10 cellular contexts compared by ENCODE assay signal in genomic region chr1:59595774-59596173, GRCh38.
DNase-seq lines count a peak whose midpoint lies in the region; ATAC-seq and TF ChIP-seq lines count a peak whose summit lies in the region.
"Had no signal": no experiment of that assay in that cellular context is flagged by ENCODE, and none has a peak within 500 bp of the region (broad histone marks: within the 10 kb centered on the region; RNA-seq: fewer than 3 reads in every experiment).

No MANE protein-coding gene starts in this region.

- H3K27ac ChIP-seq in PC-9 (peak overlapping the region; percentile 59), esophagus squamous epithelium (peak overlapping the region; percentile 51 to 77 (median 69)), right atrium auricular region (no peak overlapping the region)

- H4K20me1 ChIP-seq in PC-9 (ENCODE audit: insufficient read depth) = no peaks in the 10 kb centered on the region

- no peak for TF ChIP-seq CTCF in PC-9 (conservative IDR thresholded peaks at IDR 0.05)
- no peak for TF ChIP-seq CTCF in esophagus squamous epithelium (IDR thresholded peaks at IDR 0.05)
- no peak for TF ChIP-seq CTCF in lower leg skin (IDR thresholded peaks at IDR 0.05)
- no peak for TF ChIP-seq CTCF in right atrium auricular region (IDR thresholded peaks at IDR 0.05)

- POLR2A ChIA-PET in PC-9 (lab: Charles Lee; ENCODE audit: unreplicated experiment) = no interaction called here

- H3F3A ChIP-seq in PC-9 (ENCODE audit: insufficient read depth, low read depth) = no peaks in the 10 kb centered on the region

- BruUV-seq in PC-9 (replicated peaks; lab: Mats Ljungman, UMichigan) = no TSS peak

- ATAC-seq in HG02970 (IDR thresholded peaks at IDR 0.05; ENCODE audit: low FRiP score, unreplicated experiment) = no peak

- H3K4me1 ChIP-seq in PC-9 (replicated peaks; ENCODE audit: insufficient read depth) (peaks cover 14% of the 10 kb centered on the region), esophagus squamous epithelium (peaks cover 13 to 40% (median 20%) of the 10 kb centered on the region in 3 donors), right atrium auricular region (no peaks in the 10 kb centered on the region)

- H2AFZ ChIP-seq in PC-9 = no peak overlapping the region

- H3K9me2 ChIP-seq in PC-9 (ENCODE audit: insufficient read depth) = no peaks in the 10 kb centered on the region

- WGBS in esophagus squamous epithelium, 2 donors = 15 to 25% methylated on average over 3 of the region's 3 CpGs
- 34 to 39% methylated on average over 3 of the region's 3 CpGs for WGBS in lower leg skin, 2 donors

- TF ChIP-seq POLR2A in esophagus squamous epithelium (IDR thresholded peaks at IDR 0.05) (no peak), lower leg skin (IDR thresholded peaks at IDR 0.05) (no peak)

- H3K4me3 ChIP-seq in PC-9 (no peak overlapping the region), esophagus squamous epithelium (no peak overlapping the region), lower leg skin (ENCODE audit: low read depth, poor library complexity, severe bottlenecking) (no peak overlapping the region), right atrium auricular region (no peak overlapping the region)

- no peaks in the 10 kb centered on the region for H3K9me3 ChIP-seq in PC-9 (ENCODE audit: insufficient read depth, low read depth)
- H3K9me3 ChIP-seq in esophagus squamous epithelium = no peaks in the 10 kb centered on the region
- no peaks in the 10 kb centered on the region for H3K9me3 ChIP-seq in right atrium auricular region

- CTCF ChIA-PET in PC-9 (lab: Charles Lee) = no interaction called here

- H3K4me2 ChIP-seq in PC-9 = peak overlapping the region; percentile 16; the same call in 1 of the 2 replicates

- intact Hi-C loops in PC-9 (cut with micrococcal nuclease; ENCODE audit: unreplicated experiment) = no loop called here
- intact Hi-C loops in esophagus squamous epithelium (cut with DNase I) = no loop called here
- intact Hi-C loops in lower leg skin (cut with DNase I; ENCODE audit: low total_unique reads) = no loop called here

- peak; percentile 67 for DNase-seq in GM03348 (ENCODE audit: low spot score)
- peak in 1 of 2 experiments; percentile 48 for DNase-seq in PC-9
- no peak for DNase-seq in esophagus squamous epithelium (lab: John Stamatoyannopoulos, UW)
- peak; percentile 22 for DNase-seq in renal cortical epithelial cell (ENCODE audit: low read depth)
- DNase-seq in lower leg skin (ENCODE audit: low spot score in 2 of 2) = no peak
- DNase-seq in right atrium auricular region (ENCODE audit: low spot score) = no peak
- DNase-seq in DMS 273 treated with DMSO at 0.1 percent for 48 hours (lab: John Stamatoyannopoulos, UW) = no peak
- DNase-seq: central memory CD4-positive, alpha-beta T cell; NCI-H2171 had no signal

- H3K36me3 ChIP-seq in PC-9 (ENCODE audit: low read depth) = no peaks in the 10 kb centered on the region
- no peaks in the 10 kb centered on the region for H3K36me3 ChIP-seq in esophagus squamous epithelium
- no peaks in the 10 kb centered on the region for H3K36me3 ChIP-seq in right atrium auricular region

- no peaks in the 10 kb centered on the region for H3K79me2 ChIP-seq in PC-9 (ENCODE audit: low read depth)

- H3K27me3 ChIP-seq in PC-9 (ENCODE audit: insufficient read depth, low read depth) (no peaks in the 10 kb centered on the region), esophagus squamous epithelium (no peaks in the 10 kb centered on the region), right atrium auricular region (no peaks in the 10 kb centered on the region)

Comparison
In these comparisons a context has a peak if more than half of its experiments do, and no peak if none do; other contexts are left out.
1. DNase-seq: peak in GM03348 (single experiment) and renal cortical epithelial cell (single experiment); none in esophagus squamous epithelium (single experiment), lower leg skin (0 of 2), right atrium auricular region (single experiment) and DMS 273 treated with DMSO at 0.1 percent for 48 hours (single experiment).
2. H3K27ac ChIP-seq: peak in PC-9 (single experiment) and esophagus squamous epithelium (4 of 4); none in right atrium auricular region (0 of 2).